Comparison of ENCODE assay signal across 1 cellular context in the genomic region with DNA sequence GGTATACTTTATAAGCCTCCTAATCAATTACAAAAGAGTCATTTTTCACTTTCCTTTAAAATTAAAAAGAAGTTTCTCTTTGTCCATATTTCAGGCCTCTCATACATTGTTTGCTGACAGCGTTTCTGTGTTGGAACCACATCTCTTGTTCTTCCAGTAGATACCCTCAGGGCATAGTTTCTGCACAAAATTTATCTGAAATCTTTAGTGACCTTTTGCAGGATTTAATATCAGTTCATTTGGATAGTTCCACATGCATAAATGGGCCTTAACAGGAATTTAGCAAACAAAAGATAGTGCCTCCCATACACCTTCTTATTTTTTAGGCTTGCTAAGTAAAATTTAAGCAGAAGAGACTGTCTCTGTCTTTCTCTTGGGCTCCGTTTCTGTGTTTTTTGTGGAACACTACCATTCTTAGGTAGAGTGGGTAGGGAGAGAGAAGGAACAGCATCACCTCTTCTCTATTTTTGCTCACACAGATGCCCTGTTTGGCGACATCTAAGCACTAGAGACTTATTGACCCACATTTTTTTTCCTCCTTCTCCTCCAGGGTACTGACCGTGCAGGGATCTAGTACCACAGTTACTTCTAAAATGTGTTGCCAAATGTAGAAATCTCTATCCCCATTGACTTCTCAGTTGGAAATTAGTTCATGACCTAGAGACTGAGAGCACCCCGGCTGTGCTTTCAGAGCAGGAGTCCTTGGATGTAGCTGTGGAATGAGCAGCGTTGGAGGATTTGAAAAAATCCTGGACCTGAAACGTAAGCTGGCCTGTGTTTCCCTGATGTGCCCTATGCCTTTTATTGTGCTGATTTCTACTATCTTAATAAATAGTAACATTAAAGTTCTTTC.
TF ChIP-seq lines count a peak whose summit lies in the region.

No MANE protein-coding gene starts in this region.

TF ChIP-seq in SK-N-SH treated with all-trans-retinoic acid at 6 μM for 48 hours, 23 proteins besides CTCF, POLR2A, EP300 and RAD21 (continued from another document):
- TF ChIP-seq, protein P1, sequence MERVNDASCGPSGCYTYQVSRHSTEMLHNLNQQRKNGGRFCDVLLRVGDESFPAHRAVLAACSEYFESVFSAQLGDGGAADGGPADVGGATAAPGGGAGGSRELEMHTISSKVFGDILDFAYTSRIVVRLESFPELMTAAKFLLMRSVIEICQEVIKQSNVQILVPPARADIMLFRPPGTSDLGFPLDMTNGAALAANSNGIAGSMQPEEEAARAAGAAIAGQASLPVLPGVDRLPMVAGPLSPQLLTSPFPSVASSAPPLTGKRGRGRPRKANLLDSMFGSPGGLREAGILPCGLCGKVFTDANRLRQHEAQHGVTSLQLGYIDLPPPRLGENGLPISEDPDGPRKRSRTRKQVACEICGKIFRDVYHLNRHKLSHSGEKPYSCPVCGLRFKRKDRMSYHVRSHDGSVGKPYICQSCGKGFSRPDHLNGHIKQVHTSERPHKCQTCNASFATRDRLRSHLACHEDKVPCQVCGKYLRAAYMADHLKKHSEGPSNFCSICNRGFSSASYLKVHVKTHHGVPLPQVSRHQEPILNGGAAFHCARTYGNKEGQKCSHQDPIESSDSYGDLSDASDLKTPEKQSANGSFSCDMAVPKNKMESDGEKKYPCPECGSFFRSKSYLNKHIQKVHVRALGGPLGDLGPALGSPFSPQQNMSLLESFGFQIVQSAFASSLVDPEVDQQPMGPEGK (CRISPR knock-in tag; IDR thresholded peaks at IDR 0.05; ENCODE audit: borderline replicate concordance): no peak
- TF ChIP-seq ZC3H10 (CRISPR knock-in tag; IDR thresholded peaks at IDR 0.05) (no peak), ARNTL (CRISPR knock-in tag; IDR thresholded peaks at IDR 0.05; ENCODE audit: borderline replicate concordance, low read depth) (no peak), GLIS3 (CRISPR knock-in tag; IDR thresholded peaks at IDR 0.05) (no peak), PPARA (CRISPR knock-in tag; IDR thresholded peaks at IDR 0.05; ENCODE audit: borderline replicate concordance) (no peak), ESRRG (CRISPR knock-in tag; IDR thresholded peaks at IDR 0.05) (no peak)
